Comparison of ENCODE assay signal across 17 cellular contexts in genomic region chr6:161133973-161134372, GRCh38.
DNase-seq lines count a peak whose midpoint lies in the region; ATAC-seq, FAIRE-seq and TF ChIP-seq lines count a peak whose summit lies in the region.
"Had no signal": no experiment of that assay in that cellular context is flagged by ENCODE, and none has a peak within 500 bp of the region (broad histone marks: within the 10 kb centered on the region; RNA-seq: fewer than 3 reads in every experiment).

No MANE protein-coding gene starts in this region.

- no peak for FAIRE-seq in K562 (lab: Jason Lieb, UNC)

- H3K4me3 Mint-ChIP-seq in stimulated activated naive CD8-positive, alpha-beta T cell treated with anti-CD3 and anti-CD28 coated beads, Interleukin-15, amount 100 ng/mL, for 72 hours: no peak overlapping the region
- H3K4me3 Mint-ChIP-seq: CD14-positive monocyte had no signal

- no peak for DNase-seq in stimulated activated naive CD8-positive, alpha-beta T cell treated with anti-CD3 and anti-CD28 coated beads, Interleukin-15, amount 100 ng/mL, for 72 hours
- no peak for DNase-seq in stimulated activated naive CD8-positive, alpha-beta T cell treated with anti-CD3 and anti-CD28 coated beads, Interleukin-15, Interleukin-2, amounts not matched to agents 100 U/mL and 50 U/mL, for 24 hours
- no peak for DNase-seq in K562 (ENCODE audit: extremely low read depth in 1 of 4, low spot score in 3 of 4)
- DNase-seq in left ventricle myocardium superior: no peak
- no peak for DNase-seq in BE2C
- DNase-seq in mucosa of gallbladder (ENCODE audit: low spot score): no peak
- no peak for DNase-seq in COLO668 (lab: John Stamatoyannopoulos, UW; ENCODE audit: unreplicated experiment)
- DNase-seq: Caco-2, EL, GOT3, NCI-H1092, NCI-H146, NCI-H2081 treated with DMSO at 0.1 percent for 48 hours, NCI-H510A treated with DMSO at 0.1 percent for 48 hours had no signal

- no peak overlapping the region for H2AFZ ChIP-seq in K562 (ENCODE audit: low read depth, low read length)

- H3K9me3 Mint-ChIP-seq in stimulated activated naive CD8-positive, alpha-beta T cell treated with anti-CD3 and anti-CD28 coated beads, Interleukin-15, amount 100 ng/mL, for 72 hours: no peaks in the 10 kb centered on the region

- H3K4me1 Mint-ChIP-seq in stimulated activated naive CD8-positive, alpha-beta T cell treated with anti-CD3 and anti-CD28 coated beads, Interleukin-15, amount 100 ng/mL, for 72 hours: peaks cover 4% of the 10 kb centered on the region

- no peaks in the 10 kb centered on the region for H4K20me1 ChIP-seq in K562 (replicated peaks; ENCODE audit: control insufficient read depth, insufficient read depth, low read length)

- H3K4me3 ChIP-seq in K562 (no peak overlapping the region), BE2C (ENCODE audit: low read depth, low read length) (no peak overlapping the region)

- BruUV-seq in K562 (replicated peaks; lab: Mats Ljungman, UMichigan): no TSS peak

- no peaks in the 10 kb centered on the region for H3K9me1 ChIP-seq in K562 (ENCODE audit: control insufficient read depth, insufficient read depth, low read length)

- in situ Hi-C loops in K562 (cut with MboI): no loop called here

- POLR2A ChIA-PET in K562 (lab: Yijun Ruan, JAX): interaction anchor here (1.0 to 2.5 kb wide), 7 partner anchors 10 to 142 kb away, joined by 3 to 7 read pairs (median 6); no protein-coding TSS in a partner anchor

- no peak for ATAC-seq in stimulated activated naive CD8-positive, alpha-beta T cell treated with anti-CD3 and anti-CD28 coated beads, Interleukin-15, amount 100 ng/mL, for 72 hours
- ATAC-seq in stimulated activated naive CD8-positive, alpha-beta T cell treated with anti-CD3 and anti-CD28 coated beads, Interleukin-15, Interleukin-2, amounts not matched to agents 100 U/mL and 50 U/mL, for 24 hours: no peak
- ATAC-seq in K562: no peak
- ATAC-seq in left ventricle myocardium superior: peak; percentile 67
- ATAC-seq: Panc1 had no signal

- intact Hi-C loops in K562 (cut with micrococcal nuclease): no loop called here
- intact Hi-C loops in left ventricle myocardium superior (cut with micrococcal nuclease): no loop called here

- no peak overlapping the region for H3K27ac ChIP-seq in K562 (ENCODE audit: extremely low read depth, low read depth, low read length)
- H3K27ac ChIP-seq: KMS-11 had no signal

- 84% methylated on average over 9 of the region's 9 CpGs for WGBS in K562 (ENCODE audit: insufficient coverage, low coverage, missing lambda C conversion rate)

- CTCF ChIA-PET in K562 (lab: Yijun Ruan, JAX; ENCODE audit: low intra/inter-chr PET ratio): no interaction called here

- TF ChIP-seq EP300 in K562 (IDR thresholded peaks at IDR 0.05; ENCODE audit: low read length): no peak

- no peak for TF ChIP-seq RAD21 in K562 (CRISPR knock-in tag; conservative IDR thresholded peaks at IDR 0.05 in 1 of 2, IDR thresholded peaks at IDR 0.05 in 1 of 2)

- peak overlapping the region; percentile 19 to 27 for H3K27ac Mint-ChIP-seq in stimulated activated naive CD8-positive, alpha-beta T cell treated with anti-CD3 and anti-CD28 coated beads, Interleukin-15, amount 100 ng/mL, for 72 hours

- no peak; the same call in 1 of the 2 replicates for TF ChIP-seq POLR2A in K562 (conservative IDR thresholded peaks at IDR 0.05)

- H3K27me3 ChIP-seq in K562 (ENCODE audit: control insufficient read depth in 2 of 2, insufficient read depth in 2 of 2, low read length in 2 of 2): no peaks in the 10 kb centered on the region
- H3K27me3 ChIP-seq in BE2C: no peaks in the 10 kb centered on the region

- no peak overlapping the region for H3K9ac ChIP-seq in K562 (ENCODE audit: insufficient read depth in 1 of 2, low read depth in 2 of 2, low read length in 2 of 2)
- H3K9ac ChIP-seq: KMS-11 had no signal

- H3K9me3 ChIP-seq in K562 (replicated peaks; ENCODE audit: control insufficient read depth, insufficient read depth, low read depth, low read length): no peaks in the 10 kb centered on the region
- no peaks in the 10 kb centered on the region for H3K9me3 ChIP-seq in BE2C
- H3K9me3 ChIP-seq: Caco-2 had no signal

- H3K4me1 ChIP-seq in K562 (replicated peaks in 1 of 2; ENCODE audit: control insufficient read depth in 2 of 2, insufficient read depth in 2 of 2, low read length in 2 of 2) (peaks cover 0 to 10% of the 10 kb centered on the region in 2 experiments; a peak in 2 of 5 replicates), BE2C (no peaks in the 10 kb centered on the region)
- H3K4me1 ChIP-seq: Caco-2 had no signal

- H3K4me2 ChIP-seq in K562 (ENCODE audit: insufficient read depth, low read length): no peak overlapping the region
- H3K4me2 ChIP-seq: KMS-11 had no signal

- TF ChIP-seq CTCF in K562 (IDR thresholded peaks at IDR 0.05 in 2 of 3, conservative IDR thresholded peaks at IDR 0.05 in 1 of 3; ENCODE audit: insufficient read depth in 2 of 3, low read depth in 1 of 3, low read length in 3 of 3) (no peak), BE2C (IDR thresholded peaks at IDR 0.05; ENCODE audit: low read depth, low read length) (no peak)

- H3K79me2 ChIP-seq in K562 (ENCODE audit: control insufficient read depth, insufficient read depth, low read length): no peaks in the 10 kb centered on the region

- no peaks in the 10 kb centered on the region for H3K27me3 Mint-ChIP-seq in stimulated activated naive CD8-positive, alpha-beta T cell treated with anti-CD3 and anti-CD28 coated beads, Interleukin-15, amount 100 ng/mL, for 72 hours

- peaks cover 24% of the 10 kb centered on the region for H3K36me3 ChIP-seq in K562 (ENCODE audit: control insufficient read depth, insufficient read depth, low read length)
- peaks cover 12% of the 10 kb centered on the region for H3K36me3 ChIP-seq in BE2C

TF ChIP-seq in K562, 482 proteins besides CTCF, POLR2A, EP300 and RAD21:
- TF ChIP-seq POLR2B (IDR thresholded peaks at IDR 0.05; ENCODE audit: low read depth, partially characterized antibody) (peak; percentile 10), HDGF (IDR thresholded peaks at IDR 0.05) (no peak)
